In the genomic region with DNA sequence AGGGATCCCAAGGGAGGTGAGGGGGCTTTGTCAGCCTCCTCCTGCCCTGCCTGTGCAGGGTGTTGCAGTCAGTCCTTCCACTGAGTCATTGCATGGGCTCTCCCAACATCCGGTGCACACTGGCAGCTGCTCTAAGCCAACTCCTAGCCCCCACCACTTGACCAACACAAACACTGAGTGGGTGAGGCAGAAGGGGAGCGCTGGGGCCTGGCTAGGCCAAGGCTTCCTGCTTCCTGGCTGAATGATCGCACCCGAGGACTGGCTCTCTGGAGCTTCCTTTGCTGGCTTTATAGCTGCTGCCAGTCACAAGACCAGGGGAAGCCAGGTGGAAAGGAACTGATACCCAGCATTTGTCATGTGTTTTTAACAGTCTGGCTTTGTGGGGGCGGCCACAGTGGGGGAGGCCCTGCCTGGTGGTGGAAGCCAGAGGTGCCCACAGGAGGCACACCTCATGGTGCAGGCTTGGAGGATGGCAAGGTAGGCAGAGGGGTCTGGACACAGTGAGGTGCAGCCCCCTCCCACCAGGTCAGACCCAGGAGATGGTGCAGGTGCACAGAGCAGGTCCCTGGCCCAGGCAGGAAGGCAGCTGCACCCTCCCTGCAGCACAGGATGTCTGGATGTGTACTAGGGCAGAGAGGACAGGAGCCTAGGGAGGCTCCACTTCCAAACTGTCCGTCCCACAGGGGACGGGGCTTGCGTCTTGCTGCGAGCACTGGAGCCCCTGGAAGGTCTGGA, we compare ENCODE assay signal across 7 cellular contexts. TPM values are rescaled to one million over a fixed set of nuclear protein-coding genes. Genes with fewer than 3 reads are reported as not detected.
DNase-seq lines count a peak whose midpoint lies in the region; ATAC-seq and FAIRE-seq lines count a peak whose summit lies in the region.

No MANE protein-coding gene starts in this region.

- peak; percentile 54 for ATAC-seq in HG03139 (IDR thresholded peaks at IDR 0.05; ENCODE audit: unreplicated experiment)
- peak; percentile 96 for ATAC-seq in activated naive CD8-positive, alpha-beta T cell treated with anti-CD3 and anti-CD28 coated beads, Interleukin-2, amount 50 U/mL, for 24 hours
- ATAC-seq in left ventricle myocardium superior: peak; percentile 77

- peak; percentile 42 for DNase-seq in GM18507 (ENCODE audit: extremely low spot score, insufficient read length, low read depth)
- peak; percentile 96 for DNase-seq in RCC 7860 (ENCODE audit: low spot score)
- peak; percentile 74 for DNase-seq in activated naive CD8-positive, alpha-beta T cell treated with anti-CD3 and anti-CD28 coated beads, Interleukin-2, amount 50 U/mL, for 24 hours
- DNase-seq in left ventricle myocardium superior: peak; percentile 69
- DNase-seq in stimulated activated CD4-positive, alpha-beta T cell treated with anti-CD3 and anti-CD28 coated beads, Interleukin-2, amount 100 ng/mL, for 4 hours (ENCODE audit: low read depth): peak; percentile 42
- no peak for DNase-seq in NCI-H1048 (lab: John Stamatoyannopoulos, UW)

- FAIRE-seq in GM18507 (lab: Jason Lieb, UNC) (peak; percentile 83), RCC 7860 (lab: Jason Lieb, UNC) (peak; percentile 93)

- peak overlapping the region; percentile 42 for H3K4me3 Mint-ChIP-seq in activated naive CD8-positive, alpha-beta T cell treated with anti-CD3 and anti-CD28 coated beads, Interleukin-2, amount 50 U/mL, for 24 hours

- intact Hi-C loops in left ventricle myocardium superior (cut with micrococcal nuclease): no loop called here

- H3K4me1 Mint-ChIP-seq in activated naive CD8-positive, alpha-beta T cell treated with anti-CD3 and anti-CD28 coated beads, Interleukin-2, amount 50 U/mL, for 24 hours: peaks cover 32% of the 10 kb centered on the region

- peak overlapping the region; percentile 82 for H3K27ac Mint-ChIP-seq in activated naive CD8-positive, alpha-beta T cell treated with anti-CD3 and anti-CD28 coated beads, Interleukin-2, amount 50 U/mL, for 24 hours

- H3K9me3 Mint-ChIP-seq in activated naive CD8-positive, alpha-beta T cell treated with anti-CD3 and anti-CD28 coated beads, Interleukin-2, amount 50 U/mL, for 24 hours: no peaks in the 10 kb centered on the region

- H3K36me3 Mint-ChIP-seq in activated naive CD8-positive, alpha-beta T cell treated with anti-CD3 and anti-CD28 coated beads, Interleukin-2, amount 50 U/mL, for 24 hours (ENCODE audit: low read depth): peaks cover 13% of the 10 kb centered on the region

- H3K27me3 Mint-ChIP-seq in activated naive CD8-positive, alpha-beta T cell treated with anti-CD3 and anti-CD28 coated beads, Interleukin-2, amount 50 U/mL, for 24 hours: no peaks in the 10 kb centered on the region

RNA-seq across cellular contexts. Expression of a gene that starts 6.9 kb away (rescaled TPM):
- 31.2 TPM for total RNA-seq in left ventricle myocardium superior

RNA-seq across cellular contexts. Expression of a gene that starts 12.5 kb away (rescaled TPM):
- total RNA-seq in left ventricle myocardium superior: 20.0 TPM

RNA-seq across cellular contexts. Expression of a gene that starts 31.3 kb away (rescaled TPM):
- 72.8 TPM for total RNA-seq in left ventricle myocardium superior

RNA-seq across cellular contexts. Expression of a gene that starts 31.5 kb away (rescaled TPM):
- total RNA-seq in left ventricle myocardium superior: 12.9 TPM

RNA-seq across cellular contexts. Expression of a gene that starts 53.6 kb away (rescaled TPM):
- 21.7 TPM for total RNA-seq in left ventricle myocardium superior
